ENCODE assay signal across 23 cellular contexts in the genomic region with DNA sequence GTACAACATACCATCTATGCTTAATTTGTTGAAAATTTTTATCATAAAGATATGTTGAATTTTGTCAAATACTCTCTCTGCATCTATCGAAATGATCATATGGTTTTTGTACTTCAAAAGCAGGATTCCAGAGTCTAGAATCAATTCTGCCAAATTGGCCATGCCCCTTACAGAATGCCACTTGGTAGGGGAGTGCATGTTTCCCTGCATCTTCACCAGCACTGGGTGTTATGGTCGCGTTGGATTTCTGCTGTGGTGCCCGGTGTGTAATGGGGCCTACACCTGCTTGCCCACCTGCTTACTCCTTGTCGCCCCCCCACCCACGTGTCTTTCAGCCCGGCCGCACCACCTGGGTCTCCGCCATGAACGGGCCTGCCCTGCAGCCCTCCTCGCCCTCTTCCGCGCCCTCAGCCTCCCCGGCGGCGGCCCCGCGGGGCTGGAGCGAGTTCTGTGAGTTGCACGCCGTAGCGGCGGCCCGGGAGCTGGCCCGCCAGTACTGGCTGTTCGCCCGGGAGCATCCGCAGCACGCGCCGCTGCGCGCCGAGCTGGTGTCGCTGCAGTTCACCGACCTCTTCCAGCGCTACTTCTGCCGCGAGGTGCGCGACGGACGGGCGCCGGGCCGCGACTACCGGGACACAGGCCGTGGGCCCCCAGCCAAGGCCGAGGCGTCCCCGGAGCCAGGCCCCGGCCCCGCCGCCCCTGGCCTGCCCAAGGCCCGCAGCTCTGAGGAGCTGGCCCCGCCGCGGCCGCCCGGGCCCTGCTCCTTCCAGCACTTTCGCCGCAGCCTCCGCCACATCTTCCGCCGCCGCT.
"Had no signal": no experiment of that assay in that cellular context is flagged by ENCODE, and none has a peak within 500 bp of the region (broad histone marks: within the 10 kb centered on the region; RNA-seq: fewer than 3 reads in every experiment).

No MANE protein-coding gene starts in this region.

- H3K4me3 ChIP-seq: coronary artery, heart left ventricle, left lung, lung, psoas muscle, spleen, suprapubic skin, tibial artery, upper lobe of left lung, vagina had no signal

- H3K27ac Mint-ChIP-seq: nephron had no signal

- FAIRE-seq: islet of Langerhans had no signal

- H3K9me3 Mint-ChIP-seq: naive B cell, nephron had no signal

- H3K9me3 ChIP-seq: heart left ventricle, left lung, psoas muscle, spleen, suprapubic skin, tibial artery, upper lobe of left lung, vagina had no signal

- H3K27ac ChIP-seq: coronary artery, left lung, psoas muscle, suprapubic skin, tibial artery, upper lobe of left lung, vagina had no signal

- H3K27me3 Mint-ChIP-seq: naive B cell had no signal

- DNase-seq: effector CD4-positive, alpha-beta T cell; foreskin melanocyte; hypothalamus; left lung; mesendoderm; naive B cell; psoas muscle; retina; spleen; stimulated activated CD4-positive, alpha-beta T cell treated with anti-CD3 and anti-CD28 coated beads, Interleukin-15, amount 100 ng/mL, for 24 hours; stimulated activated CD4-positive, alpha-beta T cell treated with anti-CD3 and anti-CD28 coated beads, Interleukin-1b, Interleukin-23, amount 100 ng/mL, for 48 hours; stimulated activated CD4-positive, alpha-beta T cell treated with anti-CD3 and anti-CD28 coated beads, Interleukin-4, amount 100 ng/mL, for 24 hours; stimulated activated naive CD4-positive, alpha-beta T cell; tibial artery had no signal

- H3K27me3 ChIP-seq: heart left ventricle, left lung, spleen, suprapubic skin, tibial artery, upper lobe of left lung, vagina had no signal

- ATAC-seq: heart left ventricle, left lung, psoas muscle, sciatic nerve had no signal

- H3K4me3 Mint-ChIP-seq: naive B cell, nephron had no signal

- H3K36me3 Mint-ChIP-seq: naive B cell had no signal
